ENCODE assay signal across 14 cellular contexts in genomic region chr9:95778957-95779356, GRCh38.
DNase-seq lines count a peak whose midpoint lies in the region; ATAC-seq and TF ChIP-seq lines count a peak whose summit lies in the region.
"Had no signal": no experiment of that assay in that cellular context is flagged by ENCODE, and none has a peak within 500 bp of the region (broad histone marks: within the 10 kb centered on the region; RNA-seq: fewer than 3 reads in every experiment).

No MANE protein-coding gene starts in this region.

- H3K4me3 ChIP-seq in fibroblast of lung (replicated peaks in 1 of 4; ENCODE audit: control extremely low read depth in 1 of 4, insufficient read depth in 1 of 4, low read depth in 3 of 4, low read length in 4 of 4) = no peak overlapping the region
- no peak overlapping the region for H3K4me3 ChIP-seq in mucosa of descending colon
- H3K4me3 ChIP-seq: PC-9 had no signal

- TF ChIP-seq CTCF in fibroblast of lung (conservative IDR thresholded peaks at IDR 0.05 in 1 of 2, IDR thresholded peaks at IDR 0.05 in 1 of 2; ENCODE audit: low read depth in 1 of 2, low read length in 2 of 2) = no peak
- no peak for TF ChIP-seq CTCF in mucosa of descending colon (IDR thresholded peaks at IDR 0.05)

- no peaks in the 10 kb centered on the region for H3K79me2 ChIP-seq in fibroblast of lung (ENCODE audit: control insufficient read depth, insufficient read depth, low read length)

- no peak overlapping the region for H3K27ac ChIP-seq in fibroblast of lung (ENCODE audit: insufficient read depth, low read length)
- H3K27ac ChIP-seq: PC-9 had no signal

- no peaks in the 10 kb centered on the region for H3K27me3 ChIP-seq in fibroblast of lung (ENCODE audit: control insufficient read depth, insufficient read depth, low read length)

- DNase-seq in AG20443 (ENCODE audit: low spot score) = peak; percentile 45
- DNase-seq in MV-4-11 (lab: John Stamatoyannopoulos, UW) = peak; percentile 53
- DNase-seq in fibroblast of lung (ENCODE audit: low read depth in 2 of 2) = peak; percentile 89 to 97
- DNase-seq in mucosa of descending colon = peak in 1 of 3 donors; percentile 42
- DNase-seq in GM19238 (ENCODE audit: insufficient read length, low spot score) = no peak
- no peak for DNase-seq in stimulated activated CD4-positive, alpha-beta T cell treated with anti-CD3 and anti-CD28 coated beads, Interleukin-1b, Interleukin-23, amount 100 ng/mL, for 48 hours
- no peak for DNase-seq in activated CD8-positive, alpha-beta memory T cell treated with anti-CD3 and anti-CD28 coated beads for 24 hours
- DNase-seq: CD4-positive, CD25-positive, alpha-beta regulatory T cell; effector memory CD4-positive, alpha-beta T cell; natural killer cell; PC-9; stimulated activated CD4-positive, alpha-beta T cell treated with anti-CD3 and anti-CD28 coated beads, Interleukin-12 subunit alpha, Interleukin-12 subunit beta, amount 100 ng/mL, for 4 hours; stimulated activated CD8-positive, alpha-beta memory T cell treated with anti-CD3 and anti-CD28 coated beads, Interleukin-4, amount 100 ng/mL, for 48 hours had no signal

- intact Hi-C loops in mucosa of descending colon (cut with DNase I, micrococcal nuclease) = no loop called here

- no peak overlapping the region for H2AFZ ChIP-seq in fibroblast of lung (ENCODE audit: low read length)
- H2AFZ ChIP-seq: PC-9 had no signal

- H3K36me3 ChIP-seq in fibroblast of lung (ENCODE audit: control insufficient read depth, insufficient read depth, low read length) = no peaks in the 10 kb centered on the region
- no peaks in the 10 kb centered on the region for H3K36me3 ChIP-seq in mucosa of descending colon (ENCODE audit: low read depth)

- H3K9ac ChIP-seq in fibroblast of lung (ENCODE audit: insufficient read depth, low read length) = no peak overlapping the region

- no peak overlapping the region for H3K4me2 ChIP-seq in fibroblast of lung (ENCODE audit: extremely low read depth, insufficient read depth, low read length)
- H3K4me2 ChIP-seq: PC-9 had no signal

- no peaks in the 10 kb centered on the region for H3K4me1 ChIP-seq in fibroblast of lung (ENCODE audit: control insufficient read depth, extremely low read depth, insufficient read depth, low read length)
- H3K4me1 ChIP-seq in mucosa of descending colon (ENCODE audit: low read depth) = no peaks in the 10 kb centered on the region

- no peaks in the 10 kb centered on the region for H4K20me1 ChIP-seq in fibroblast of lung (ENCODE audit: control insufficient read depth, extremely low read depth, insufficient read depth, low read length)

- ATAC-seq in mucosa of descending colon (peak; percentile 39), HG03354 (IDR thresholded peaks at IDR 0.05; ENCODE audit: poor library complexity, severe bottlenecking, unreplicated experiment) (no peak)
- ATAC-seq: natural killer cell had no signal

- H3K9me3 ChIP-seq in fibroblast of lung (ENCODE audit: control insufficient read depth, insufficient read depth, low read depth, low read length) (no peaks in the 10 kb centered on the region), mucosa of descending colon (no peaks in the 10 kb centered on the region)

Comparison
In these comparisons a context has a peak if more than half of its experiments do, and no peak if none do; other contexts are left out.
1. DNase-seq: peak in AG20443 (single experiment), MV-4-11 (single experiment) and fibroblast of lung (2 of 2); none in GM19238 (single experiment), stimulated activated CD4-positive, alpha-beta T cell treated with anti-CD3 and anti-CD28 coated beads, Interleukin-1b, Interleukin-23, amount 100 ng/mL, for 48 hours (single experiment) and activated CD8-positive, alpha-beta memory T cell treated with anti-CD3 and anti-CD28 coated beads for 24 hours (single experiment).